In genomic region chr17:21076242-21076641, GRCh38 we compare ENCODE assay signal across 14 cellular contexts. TPM values are rescaled to one million over a fixed set of nuclear protein-coding genes. Genes with fewer than 3 reads are reported as not detected.
DNase-seq lines count a peak whose midpoint lies in the region; ATAC-seq, FAIRE-seq and TF ChIP-seq lines count a peak whose summit lies in the region.
"Had no signal": no experiment of that assay in that cellular context is flagged by ENCODE, and none has a peak within 500 bp of the region (broad histone marks: within the 10 kb centered on the region; RNA-seq: fewer than 3 reads in every experiment).

No MANE protein-coding gene starts in this region.

- H3K4me3 ChIP-seq in muscle layer of colon (ENCODE audit: low read depth in 1 of 2, low read length in 2 of 2) (no peak overlapping the region), skeletal muscle tissue (ENCODE audit: low read length in 3 of 3) (peak overlapping the region; percentile 62 to 70 (median 64))

- peaks cover 47% of the 10 kb centered on the region for H3K4me1 ChIP-seq in muscle layer of colon (ENCODE audit: insufficient read depth, low read length)
- peaks cover 13 to 39% (median 19%) of the 10 kb centered on the region in 3 donors for H3K4me1 ChIP-seq in skeletal muscle tissue (ENCODE audit: control insufficient read depth in 3 of 3, insufficient read depth in 3 of 3, low read length in 3 of 3)

- TF ChIP-seq POLR2A in GM12891 (IDR thresholded peaks at IDR 0.05; ENCODE audit: low read depth, low read length): no peak

- no peak for ATAC-seq in GM21360 (IDR thresholded peaks at IDR 0.05; ENCODE audit: unreplicated experiment)
- no peak for ATAC-seq in GM19455 (IDR thresholded peaks at IDR 0.05; ENCODE audit: unreplicated experiment)
- ATAC-seq: HCT116 had no signal

- no peak for TF ChIP-seq CTCF in D721Med (IDR thresholded peaks at IDR 0.05; ENCODE audit: insufficient read depth, missing control alignments)

- DNase-seq in D721Med (ENCODE audit: insufficient read length, low spot score): no peak
- DNase-seq in caudate nucleus (lab: John Stamatoyannopoulos, UW): no peak
- DNase-seq in NCI-H446 (lab: John Stamatoyannopoulos, UW): no peak
- DNase-seq in GM12891 (ENCODE audit: insufficient read length, low spot score): no peak
- DNase-seq: DMS153, EL, NCI-H1417 treated with DMSO at 0.1 percent for 48 hours, NCI-H2029 treated with DMSO at 0.1 percent for 48 hours had no signal

- peak overlapping the region; percentile 85 for H3K27ac ChIP-seq in caudate nucleus (ENCODE audit: low read depth, low read length)
- H3K27ac ChIP-seq in muscle layer of colon (ENCODE audit: low read depth, low read length): peak overlapping the region; percentile 79
- H3K27ac ChIP-seq in skeletal muscle tissue (ENCODE audit: low read depth, low read length): peak overlapping the region; percentile 89
- H3K27ac ChIP-seq: RWPE1 had no signal

- no peaks in the 10 kb centered on the region for H3K9me3 ChIP-seq in muscle layer of colon (ENCODE audit: low read length)
- H3K9me3 ChIP-seq in skeletal muscle tissue (ENCODE audit: control insufficient read depth in 3 of 3, low read length in 3 of 3): no peaks in the 10 kb centered on the region

- H3K36me3 ChIP-seq in muscle layer of colon (ENCODE audit: insufficient read depth, low read length) (no peaks in the 10 kb centered on the region), skeletal muscle tissue (ENCODE audit: control insufficient read depth in 3 of 3, insufficient read depth in 3 of 3, low read length in 3 of 3) (no peaks in the 10 kb centered on the region)

- H3K27me3 ChIP-seq in muscle layer of colon (ENCODE audit: control insufficient read depth in 1 of 2, insufficient read depth in 2 of 2, low read length in 2 of 2): no peaks in the 10 kb centered on the region
- no peaks in the 10 kb centered on the region for H3K27me3 ChIP-seq in skeletal muscle tissue (ENCODE audit: control insufficient read depth in 3 of 3, insufficient read depth in 3 of 3, low read length in 3 of 3)

- FAIRE-seq in D721Med (lab: Jason Lieb, UNC) (peak; percentile 16), GM12891 (lab: Jason Lieb, UNC) (no peak)

- no peak overlapping the region for H3K9ac ChIP-seq in muscle layer of colon (ENCODE audit: low read length)
- H3K9ac ChIP-seq in skeletal muscle tissue (ENCODE audit: low read depth in 1 of 3, low read length in 3 of 3): peak overlapping the region; percentile 75 to 81 (median 78)

TF ChIP-seq in GM12891, 5 proteins besides CTCF, POLR2A, EP300 and RAD21:
- TF ChIP-seq POU2F2 (IDR thresholded peaks at IDR 0.05; ENCODE audit: low read depth, low read length) (no peak), SPI1 (IDR thresholded peaks at IDR 0.05; ENCODE audit: low read depth, low read length) (no peak), TAF1 (IDR thresholded peaks at IDR 0.05; ENCODE audit: low read depth, low read length) (no peak), PAX5 (IDR thresholded peaks at IDR 0.05; ENCODE audit: insufficient read depth, low read length, severe bottlenecking) (no peak), POLR2AphosphoS5 (IDR thresholded peaks at IDR 0.05; ENCODE audit: low read depth, low read length) (no peak)

RNA-seq across cellular contexts. Expression of gene USP22, which starts 33.4 kb away (rescaled TPM):
- total RNA-seq in skeletal muscle tissue: 156 TPM
- polyA plus RNA-seq in GM12891 (2012; ENCODE audit: low read depth, missing spikeins): 47.3 TPM

RNA-seq across cellular contexts. Expression of gene DHRS7B, which starts 50.5 kb away (rescaled TPM):
- 29.7 TPM for total RNA-seq in skeletal muscle tissue
- 11.0 TPM for polyA plus RNA-seq in GM12891 (2012; ENCODE audit: low read depth, missing spikeins)

Comparison
In these comparisons a context has a peak if more than half of its experiments do, and no peak if none do; other contexts are left out.
1. H3K4me3 ChIP-seq: peak in skeletal muscle tissue (3 of 3); none in muscle layer of colon (0 of 2).
2. Peak in every context shown above with its lines, with median percentiles within 50 percentile points of each other: H3K27ac ChIP-seq.